Comparison of ENCODE assay signal across 1 cellular context in genomic region chr20:49979030-49979832, GRCh38.
TF ChIP-seq lines count a peak whose summit lies in the region.

No MANE protein-coding gene starts in this region.

TF ChIP-seq in H1, 55 proteins besides CTCF, POLR2A, EP300 and RAD21:
- TF ChIP-seq RXRA (IDR thresholded peaks at IDR 0.05; ENCODE audit: insufficient read depth, low read depth, low read length) (no peak), KDM1A (IDR thresholded peaks at IDR 0.05; ENCODE audit: borderline replicate concordance, low read length) (peak; percentile 86), ZNF274 (IDR thresholded peaks at IDR 0.05; ENCODE audit: borderline replicate concordance, extremely low read depth, low read length) (no peak), GTF2F1 (IDR thresholded peaks at IDR 0.05; ENCODE audit: borderline replicate concordance, low read depth, low read length) (peak; percentile 65; the same call in 1 of the 2 replicates), BACH1 (IDR thresholded peaks at IDR 0.05; ENCODE audit: low read length) (no peak), MAX (IDR thresholded peaks at IDR 0.05) (peak; percentile 98), TEAD4 (IDR thresholded peaks at IDR 0.05; ENCODE audit: low read depth, low read length) (0 out of 2 replicates have a peak, but pooled peaks have one; percentile 5), SIN3A (conservative IDR thresholded peaks at IDR 0.05 in 1 of 2, IDR thresholded peaks at IDR 0.05 in 1 of 2; ENCODE audit: low read depth in 1 of 2, low read length in 2 of 2) (0 out of 4 replicates have a peak, but pooled peaks of 1 of the 2 experiments have one; percentile 63), HDAC2 (IDR thresholded peaks at IDR 0.05; ENCODE audit: borderline replicate concordance in 1 of 2, low read depth in 2 of 2, low read length in 2 of 2) (peak in 1 of 2 experiments; percentile 71; a peak in 1 of 4 replicates), HDAC6 (IDR thresholded peaks at IDR 0.05; ENCODE audit: low read depth, low read length) (no peak), POU5F1 (IDR thresholded peaks at IDR 0.05; ENCODE audit: low read depth, low read length) (no peak), SIRT6 (IDR thresholded peaks at IDR 0.05; ENCODE audit: low read length) (no peak), POLR2AphosphoS5 (IDR thresholded peaks at IDR 0.05; ENCODE audit: low read depth, low read length) (peak; percentile 37; the same call in 1 of the 2 replicates), JUN (IDR thresholded peaks at IDR 0.05; ENCODE audit: low read depth, low read length) (no peak), TBP (IDR thresholded peaks at IDR 0.05; ENCODE audit: low read depth, low read length) (no peak), ASH2L (IDR thresholded peaks at IDR 0.05; ENCODE audit: low read length) (peak; percentile 85), TAF1 (IDR thresholded peaks at IDR 0.05; ENCODE audit: low read depth, low read length) (peak; percentile 30; the same call in 1 of the 2 replicates), CREB1 (IDR thresholded peaks at IDR 0.05) (no peak; the same call in 1 of the 2 replicates), E2F6 (IDR thresholded peaks at IDR 0.05) (peak; percentile 92), TCF12 (IDR thresholded peaks at IDR 0.05; ENCODE audit: low read depth, low read length) (0 out of 2 replicates have a peak, but pooled peaks have one; percentile 16), KDM4A (IDR thresholded peaks at IDR 0.05; ENCODE audit: low read depth, low read length, severe bottlenecking) (peak; percentile 81), SP2 (IDR thresholded peaks at IDR 0.05; ENCODE audit: low read length) (no peak), SUZ12 (IDR thresholded peaks at IDR 0.05; ENCODE audit: low read length) (no peak), PHF8 (conservative IDR thresholded peaks at IDR 0.05; ENCODE audit: low read depth, low read length) (peak; percentile 53), CHD2 (IDR thresholded peaks at IDR 0.05; ENCODE audit: low read length) (0 out of 2 replicates have a peak, but pooled peaks have one; percentile 46)
- TF ChIP-seq, protein P1, sequence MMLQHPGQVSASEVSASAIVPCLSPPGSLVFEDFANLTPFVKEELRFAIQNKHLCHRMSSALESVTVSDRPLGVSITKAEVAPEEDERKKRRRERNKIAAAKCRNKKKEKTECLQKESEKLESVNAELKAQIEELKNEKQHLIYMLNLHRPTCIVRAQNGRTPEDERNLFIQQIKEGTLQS (IDR thresholded peaks at IDR 0.05; ENCODE audit: insufficient read depth, low read depth, low read length): peak; percentile 71; the same call in 1 of the 2 replicates
- TF ChIP-seq, protein P2, sequence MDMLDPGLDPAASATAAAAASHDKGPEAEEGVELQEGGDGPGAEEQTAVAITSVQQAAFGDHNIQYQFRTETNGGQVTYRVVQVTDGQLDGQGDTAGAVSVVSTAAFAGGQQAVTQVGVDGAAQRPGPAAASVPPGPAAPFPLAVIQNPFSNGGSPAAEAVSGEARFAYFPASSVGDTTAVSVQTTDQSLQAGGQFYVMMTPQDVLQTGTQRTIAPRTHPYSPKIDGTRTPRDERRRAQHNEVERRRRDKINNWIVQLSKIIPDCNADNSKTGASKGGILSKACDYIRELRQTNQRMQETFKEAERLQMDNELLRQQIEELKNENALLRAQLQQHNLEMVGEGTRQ (IDR thresholded peaks at IDR 0.05; ENCODE audit: low read length): peak; percentile 73
